Comparison of ENCODE assay signal across 20 cellular contexts in the genomic region with DNA sequence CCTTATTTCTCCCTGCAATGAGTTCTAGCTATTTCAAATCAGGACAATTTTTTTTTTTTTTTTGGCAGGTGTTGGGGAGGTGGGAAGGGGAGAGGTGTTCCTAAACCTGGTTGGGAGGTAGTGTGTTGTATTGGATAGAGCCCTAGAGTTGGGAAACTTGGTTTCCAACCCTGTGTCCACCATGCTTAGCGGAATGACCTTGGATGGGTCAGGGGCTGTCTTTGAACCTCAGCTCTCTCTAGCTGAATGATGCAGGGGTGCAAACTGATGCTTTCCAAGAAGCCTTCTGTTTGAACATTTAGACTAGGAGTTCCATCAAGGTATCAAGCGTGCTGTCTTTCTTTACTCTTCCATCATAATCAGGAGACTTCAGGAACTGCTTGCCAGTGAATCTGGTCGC.
DNase-seq lines count a peak whose midpoint lies in the region; ATAC-seq, FAIRE-seq and TF ChIP-seq lines count a peak whose summit lies in the region.
"Had no signal": no experiment of that assay in that cellular context is flagged by ENCODE, and none has a peak within 500 bp of the region (broad histone marks: within the 10 kb centered on the region; RNA-seq: fewer than 3 reads in every experiment).

No MANE protein-coding gene starts in this region.

- H3K36me3 ChIP-seq in MM.1S (replicated peaks; ENCODE audit: insufficient read depth, low read length) (no peaks in the 10 kb centered on the region), BE2C (no peaks in the 10 kb centered on the region)
- H3K36me3 ChIP-seq: BLaER1 treated with 17β-estradiol and CSF1 and Interleukin-3, amounts not matched to agents 10 nM and 100 nM had no signal

- no peak for ATAC-seq in A549
- ATAC-seq in activated T-helper 17 cell treated with anti-CD3 and anti-CD28 coated beads, Interleukin-2, amount 50 U/mL, for 72 hours (replicated peaks): no peak
- no peak for ATAC-seq in HG02763 (IDR thresholded peaks at IDR 0.05; ENCODE audit: unreplicated experiment)
- no peak for ATAC-seq in GM18867 (IDR thresholded peaks at IDR 0.05; ENCODE audit: unreplicated experiment)
- ATAC-seq: GM23338, HCT116 had no signal

- H3K4me2 ChIP-seq in A549: peak overlapping the region; percentile 51
- peak overlapping the region; percentile 22; the same call in 1 of the 2 replicates for H3K4me2 ChIP-seq in MM.1S (ENCODE audit: low read depth, low read length)
- H3K4me2 ChIP-seq: BLaER1 treated with 17β-estradiol and CSF1 and Interleukin-3, amounts not matched to agents 10 nM and 100 nM; GM23338 had no signal

- H3K4me1 Mint-ChIP-seq in activated T-helper 17 cell treated with anti-CD3 and anti-CD28 coated beads, Interleukin-2, amount 50 U/mL, for 72 hours: peaks cover 11% of the 10 kb centered on the region
- H3K4me1 Mint-ChIP-seq: B cell; CD8-positive, alpha-beta memory T cell had no signal

- POLR2A ChIA-PET in A549 (lab: Yijun Ruan, JAX): interaction anchor here (1.8 to 2.9 kb wide), 2 partner anchors 10 to 362 kb away, joined by 11 to 17 read pairs; a partner anchor contains a TSS

- H3K9me2 ChIP-seq in MM.1S (replicated peaks; ENCODE audit: insufficient read depth, low read length): no peaks in the 10 kb centered on the region

- H3K9me3 ChIP-seq in A549 (no peaks in the 10 kb centered on the region), MM.1S (replicated peaks; ENCODE audit: insufficient read depth, low read length) (no peaks in the 10 kb centered on the region), BE2C (no peaks in the 10 kb centered on the region)
- H3K9me3 ChIP-seq: BLaER1 treated with 17β-estradiol and CSF1 and Interleukin-3, amounts not matched to agents 10 nM and 100 nM had no signal

- no peak for DNase-seq in A549 (ENCODE audit: low read depth in 1 of 2, low spot score in 1 of 2)
- DNase-seq in MM.1S: no peak
- DNase-seq in BE2C: no peak
- DNase-seq: CD4-positive, alpha-beta T cell; CD8-positive, alpha-beta memory T cell; DMS 273 treated with DMSO at 0.1 percent for 48 hours; DMS79; EL; GDM1; H9 had no signal

- H3K27me3 Mint-ChIP-seq in activated T-helper 17 cell treated with anti-CD3 and anti-CD28 coated beads, Interleukin-2, amount 50 U/mL, for 72 hours: peaks cover 6% of the 10 kb centered on the region

- no peaks in the 10 kb centered on the region for H3K27me3 ChIP-seq in MM.1S (replicated peaks; ENCODE audit: insufficient read depth, low read length)
- no peaks in the 10 kb centered on the region for H3K27me3 ChIP-seq in BE2C
- H3K27me3 ChIP-seq: BLaER1 treated with 17β-estradiol and CSF1 and Interleukin-3, amounts not matched to agents 10 nM and 100 nM had no signal

- H3K9ac ChIP-seq in MM.1S (ENCODE audit: low read length): no peak overlapping the region
- H3K9ac ChIP-seq: BLaER1 treated with 17β-estradiol and CSF1 and Interleukin-3, amounts not matched to agents 10 nM and 100 nM had no signal

- TF ChIP-seq CTCF in A549 (IDR thresholded peaks at IDR 0.05) (no peak), MM.1S (IDR thresholded peaks at IDR 0.05; ENCODE audit: low read length) (no peak), BE2C (IDR thresholded peaks at IDR 0.05; ENCODE audit: low read depth, low read length) (no peak)

- no peaks in the 10 kb centered on the region for H3K79me2 ChIP-seq in MM.1S (ENCODE audit: low read length)

- H3K27ac ChIP-seq in A549 (peak overlapping the region; percentile 59 to 79; a peak in 5 of 6 replicates), MM.1S (ENCODE audit: low read length) (no peak overlapping the region; the same call in 1 of the 2 replicates)
- H3K27ac ChIP-seq: BLaER1 treated with 17β-estradiol and CSF1 and Interleukin-3, amounts not matched to agents 10 nM and 100 nM had no signal

- H3K4me1 ChIP-seq in A549: peaks cover 38% of the 10 kb centered on the region
- H3K4me1 ChIP-seq in MM.1S (ENCODE audit: low read length): peaks cover 12% of the 10 kb centered on the region; the same call in 1 of the 2 replicates
- H3K4me1 ChIP-seq in BE2C: no peaks in the 10 kb centered on the region
- H3K4me1 ChIP-seq: BLaER1 treated with 17β-estradiol and CSF1 and Interleukin-3, amounts not matched to agents 10 nM and 100 nM had no signal

- H3K27ac Mint-ChIP-seq in activated T-helper 17 cell treated with anti-CD3 and anti-CD28 coated beads, Interleukin-2, amount 50 U/mL, for 72 hours: peak overlapping the region; percentile 82
- H3K27ac Mint-ChIP-seq: B cell; CD4-positive, alpha-beta T cell; CD8-positive, alpha-beta memory T cell; GM23338; H9 had no signal

- FAIRE-seq in A549 (lab: Jason Lieb, UNC): no peak
- FAIRE-seq: D721Med, GM12878 had no signal

- CTCF ChIA-PET in A549 (lab: Yijun Ruan, JAX): interaction anchor here (0.6 to 1.2 kb wide), 4 partner anchors 10 to 284 kb away, joined by 3 read pairs; no protein-coding TSS in a partner anchor

- no peak overlapping the region for H2AFZ ChIP-seq in MM.1S (ENCODE audit: low read length)

- no peak for TF ChIP-seq EP300 in A549 (IDR thresholded peaks at IDR 0.05)

- H3K4me3 ChIP-seq in A549 (no peak overlapping the region), MM.1S (ENCODE audit: low read length) (no peak overlapping the region), BE2C (ENCODE audit: low read depth, low read length) (no peak overlapping the region)
- H3K4me3 ChIP-seq: BLaER1 treated with 17β-estradiol and CSF1 and Interleukin-3, amounts not matched to agents 10 nM and 100 nM; GM12878; GM23338 had no signal

- no peaks in the 10 kb centered on the region for H4K20me1 ChIP-seq in MM.1S (ENCODE audit: insufficient read depth, low read length)
- H4K20me1 ChIP-seq: BLaER1 treated with 17β-estradiol and CSF1 and Interleukin-3, amounts not matched to agents 10 nM and 100 nM had no signal

- peak overlapping the region; percentile 44 for H3K4me3 Mint-ChIP-seq in activated T-helper 17 cell treated with anti-CD3 and anti-CD28 coated beads, Interleukin-2, amount 50 U/mL, for 72 hours
- H3K4me3 Mint-ChIP-seq: B cell; CD14-positive monocyte; CD4-positive, alpha-beta T cell; GM23338; H9 had no signal

- no peak for TF ChIP-seq POLR2A in A549 (IDR thresholded peaks at IDR 0.05; ENCODE audit: low read length)

- TF ChIP-seq RAD21 in A549 (conservative IDR thresholded peaks at IDR 0.05 in 1 of 2, IDR thresholded peaks at IDR 0.05 in 1 of 2): no peak

- H3K9me3 Mint-ChIP-seq in activated T-helper 17 cell treated with anti-CD3 and anti-CD28 coated beads, Interleukin-2, amount 50 U/mL, for 72 hours: no peaks in the 10 kb centered on the region
- H3K9me3 Mint-ChIP-seq: CD4-positive, alpha-beta T cell; GM23338 had no signal

- WGBS in A549 (ENCODE audit: missing lambda C conversion rate): 87% methylated on average over 3 of the region's 3 CpGs

- no peaks in the 10 kb centered on the region for H3K36me3 Mint-ChIP-seq in activated T-helper 17 cell treated with anti-CD3 and anti-CD28 coated beads, Interleukin-2, amount 50 U/mL, for 72 hours (ENCODE audit: low read depth)

- no peaks in the 10 kb centered on the region; the same call in 1 of the 2 replicates for H3F3A ChIP-seq in MM.1S (ENCODE audit: insufficient read depth, low read length)

TF ChIP-seq in A549, 52 proteins besides CTCF, POLR2A, EP300 and RAD21 (continues in another document):
- TF ChIP-seq, protein P1, sequence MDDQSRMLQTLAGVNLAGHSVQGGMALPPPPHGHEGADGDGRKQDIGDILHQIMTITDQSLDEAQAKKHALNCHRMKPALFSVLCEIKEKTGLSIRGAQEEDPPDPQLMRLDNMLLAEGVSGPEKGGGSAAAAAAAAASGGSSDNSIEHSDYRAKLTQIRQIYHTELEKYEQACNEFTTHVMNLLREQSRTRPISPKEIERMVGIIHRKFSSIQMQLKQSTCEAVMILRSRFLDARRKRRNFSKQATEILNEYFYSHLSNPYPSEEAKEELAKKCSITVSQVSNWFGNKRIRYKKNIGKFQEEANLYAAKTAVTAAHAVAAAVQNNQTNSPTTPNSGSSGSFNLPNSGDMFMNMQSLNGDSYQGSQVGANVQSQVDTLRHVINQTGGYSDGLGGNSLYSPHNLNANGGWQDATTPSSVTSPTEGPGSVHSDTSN (IDR thresholded peaks at IDR 0.05): no peak
- TF ChIP-seq SMC3 (IDR thresholded peaks at IDR 0.05) (no peak), RARB (CRISPR knock-in tag; IDR thresholded peaks at IDR 0.05) (no peak), BHLHE40 (IDR thresholded peaks at IDR 0.05; ENCODE audit: low read depth, low read length) (no peak), ZC3H11A (IDR thresholded peaks at IDR 0.05) (no peak)
- TF ChIP-seq, protein P2, sequence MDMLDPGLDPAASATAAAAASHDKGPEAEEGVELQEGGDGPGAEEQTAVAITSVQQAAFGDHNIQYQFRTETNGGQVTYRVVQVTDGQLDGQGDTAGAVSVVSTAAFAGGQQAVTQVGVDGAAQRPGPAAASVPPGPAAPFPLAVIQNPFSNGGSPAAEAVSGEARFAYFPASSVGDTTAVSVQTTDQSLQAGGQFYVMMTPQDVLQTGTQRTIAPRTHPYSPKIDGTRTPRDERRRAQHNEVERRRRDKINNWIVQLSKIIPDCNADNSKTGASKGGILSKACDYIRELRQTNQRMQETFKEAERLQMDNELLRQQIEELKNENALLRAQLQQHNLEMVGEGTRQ (IDR thresholded peaks at IDR 0.05): no peak
- TF ChIP-seq, protein P3, sequence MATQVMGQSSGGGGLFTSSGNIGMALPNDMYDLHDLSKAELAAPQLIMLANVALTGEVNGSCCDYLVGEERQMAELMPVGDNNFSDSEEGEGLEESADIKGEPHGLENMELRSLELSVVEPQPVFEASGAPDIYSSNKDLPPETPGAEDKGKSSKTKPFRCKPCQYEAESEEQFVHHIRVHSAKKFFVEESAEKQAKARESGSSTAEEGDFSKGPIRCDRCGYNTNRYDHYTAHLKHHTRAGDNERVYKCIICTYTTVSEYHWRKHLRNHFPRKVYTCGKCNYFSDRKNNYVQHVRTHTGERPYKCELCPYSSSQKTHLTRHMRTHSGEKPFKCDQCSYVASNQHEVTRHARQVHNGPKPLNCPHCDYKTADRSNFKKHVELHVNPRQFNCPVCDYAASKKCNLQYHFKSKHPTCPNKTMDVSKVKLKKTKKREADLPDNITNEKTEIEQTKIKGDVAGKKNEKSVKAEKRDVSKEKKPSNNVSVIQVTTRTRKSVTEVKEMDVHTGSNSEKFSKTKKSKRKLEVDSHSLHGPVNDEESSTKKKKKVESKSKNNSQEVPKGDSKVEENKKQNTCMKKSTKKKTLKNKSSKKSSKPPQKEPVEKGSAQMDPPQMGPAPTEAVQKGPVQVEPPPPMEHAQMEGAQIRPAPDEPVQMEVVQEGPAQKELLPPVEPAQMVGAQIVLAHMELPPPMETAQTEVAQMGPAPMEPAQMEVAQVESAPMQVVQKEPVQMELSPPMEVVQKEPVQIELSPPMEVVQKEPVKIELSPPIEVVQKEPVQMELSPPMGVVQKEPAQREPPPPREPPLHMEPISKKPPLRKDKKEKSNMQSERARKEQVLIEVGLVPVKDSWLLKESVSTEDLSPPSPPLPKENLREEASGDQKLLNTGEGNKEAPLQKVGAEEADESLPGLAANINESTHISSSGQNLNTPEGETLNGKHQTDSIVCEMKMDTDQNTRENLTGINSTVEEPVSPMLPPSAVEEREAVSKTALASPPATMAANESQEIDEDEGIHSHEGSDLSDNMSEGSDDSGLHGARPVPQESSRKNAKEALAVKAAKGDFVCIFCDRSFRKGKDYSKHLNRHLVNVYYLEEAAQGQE (IDR thresholded peaks at IDR 0.05): no peak
